10 cellular contexts compared by ENCODE assay signal in the genomic region with DNA sequence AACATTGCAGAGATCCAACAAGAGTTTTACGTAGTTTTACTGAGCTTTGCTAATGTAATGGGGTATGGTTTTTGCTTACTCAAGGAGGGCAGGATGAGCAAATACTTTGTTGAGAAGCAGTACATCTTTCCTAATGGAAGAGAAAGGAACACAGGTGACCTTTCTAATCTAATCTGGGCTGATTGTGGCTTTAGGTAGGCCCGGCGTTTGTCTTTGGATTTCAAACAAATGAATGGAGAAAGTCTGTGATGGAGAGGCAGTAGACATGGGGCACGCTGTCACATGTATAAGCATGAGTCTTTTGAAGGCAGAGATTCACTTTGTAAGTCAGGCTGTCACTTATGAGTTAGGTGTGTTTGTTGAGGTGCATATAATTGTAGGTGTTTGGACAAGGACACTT. TPM values are rescaled to one million over a fixed set of nuclear protein-coding genes. Genes with fewer than 3 reads are reported as not detected.
DNase-seq lines count a peak whose midpoint lies in the region; ATAC-seq and TF ChIP-seq lines count a peak whose summit lies in the region.
"Had no signal": no experiment of that assay in that cellular context is flagged by ENCODE, and none has a peak within 500 bp of the region (broad histone marks: within the 10 kb centered on the region; RNA-seq: fewer than 3 reads in every experiment).

No MANE protein-coding gene starts in this region.

- TF ChIP-seq CTCF in left ventricle myocardium inferior (IDR thresholded peaks at IDR 0.05; ENCODE audit: borderline replicate concordance) (no peak), brain microvascular endothelial cell (IDR thresholded peaks at IDR 0.05; ENCODE audit: low read depth, low read length, missing control alignments) (no peak), uterus (IDR thresholded peaks at IDR 0.05) (no peak)

- peaks cover 71% of the 10 kb centered on the region for H3K4me1 ChIP-seq in left ventricle myocardium inferior
- peaks cover 0 to 9% of the 10 kb centered on the region in 2 donors for H3K4me1 ChIP-seq in uterus

- H3K9me3 ChIP-seq in left ventricle myocardium inferior (replicated peaks): no peaks in the 10 kb centered on the region
- no peaks in the 10 kb centered on the region for H3K9me3 ChIP-seq in uterus

- ATAC-seq in GM21381 (IDR thresholded peaks at IDR 0.05; ENCODE audit: unreplicated experiment): no peak
- no peak for ATAC-seq in HG03097 (IDR thresholded peaks at IDR 0.05; ENCODE audit: low FRiP score, unreplicated experiment)

- in situ Hi-C loops in brain microvascular endothelial cell (cut with HindIII; ENCODE audit: low pct_ligation_motif_present, low sequenced_read_pairs): no loop called here

- peak overlapping the region; percentile 88 for H3K4me3 ChIP-seq in left ventricle myocardium inferior
- H3K4me3 ChIP-seq in brain microvascular endothelial cell (ENCODE audit: low read depth, low read length): peak overlapping the region; percentile 75
- H3K4me3 ChIP-seq in uterus: peak overlapping the region; percentile 84 to 94

- intact Hi-C loops in left ventricle myocardium inferior (cut with micrococcal nuclease) (no loop called here), cardiac septum (cut with DNase I) (no loop called here), uterus (cut with DNase I; ENCODE audit: low total_unique reads) (no loop called here)

- no peaks in the 10 kb centered on the region for H3K27me3 ChIP-seq in left ventricle myocardium inferior (ENCODE audit: low read depth)
- no peaks in the 10 kb centered on the region for H3K27me3 ChIP-seq in brain microvascular endothelial cell (replicated peaks)
- no peaks in the 10 kb centered on the region for H3K27me3 ChIP-seq in uterus

- TF ChIP-seq POLR2A in uterus (IDR thresholded peaks at IDR 0.05): no peak

- DNase-seq in left ventricle myocardium inferior: no peak
- no peak for DNase-seq in cardiac septum (ENCODE audit: low spot score)
- DNase-seq in brain microvascular endothelial cell: no peak
- peak; percentile 4 for DNase-seq in mesenteric fat pad (ENCODE audit: low spot score)
- no peak for DNase-seq in uterus
- no peak for DNase-seq in medulla oblongata (ENCODE audit: extremely low spot score)
- DNase-seq: NCI-H226 had no signal

- H3K36me3 ChIP-seq in left ventricle myocardium inferior: no peaks in the 10 kb centered on the region
- no peaks in the 10 kb centered on the region for H3K36me3 ChIP-seq in brain microvascular endothelial cell (replicated peaks)
- H3K36me3 ChIP-seq in uterus: no peaks in the 10 kb centered on the region

- H3K27ac ChIP-seq in left ventricle myocardium inferior (replicated peaks) (peak overlapping the region; percentile 94), brain microvascular endothelial cell (no peak overlapping the region), uterus (peak overlapping the region; percentile 95 to 98)

RNA-seq across cellular contexts. Expression of a gene that starts 1.7 kb away (rescaled TPM):
- total RNA-seq in left ventricle myocardium inferior (90.3 TPM), cardiac septum (93.1 TPM), mesenteric fat pad (94.6 TPM), uterus (10 to 100 TPM; 21.3 to 70.2 (median 30.7) TPM)

RNA-seq across cellular contexts. Expression of a gene that starts 50.2 kb away (rescaled TPM):
- total RNA-seq in left ventricle myocardium inferior (34.0 TPM), cardiac septum (2.9 TPM), mesenteric fat pad (2.2 TPM), uterus (1 to 10 TPM in 2 of 4 donors, under 1 TPM in 1, not detected in 1; 0.29 to 2.1 (median 1.6) TPM)

RNA-seq across cellular contexts. Expression of a gene that starts 56.5 kb away (rescaled TPM):
- total RNA-seq in left ventricle myocardium inferior (not detected), cardiac septum (not detected), mesenteric fat pad (not detected), uterus (not detected)
- total RNA-seq: ureter had no signal
